In the genomic region with DNA sequence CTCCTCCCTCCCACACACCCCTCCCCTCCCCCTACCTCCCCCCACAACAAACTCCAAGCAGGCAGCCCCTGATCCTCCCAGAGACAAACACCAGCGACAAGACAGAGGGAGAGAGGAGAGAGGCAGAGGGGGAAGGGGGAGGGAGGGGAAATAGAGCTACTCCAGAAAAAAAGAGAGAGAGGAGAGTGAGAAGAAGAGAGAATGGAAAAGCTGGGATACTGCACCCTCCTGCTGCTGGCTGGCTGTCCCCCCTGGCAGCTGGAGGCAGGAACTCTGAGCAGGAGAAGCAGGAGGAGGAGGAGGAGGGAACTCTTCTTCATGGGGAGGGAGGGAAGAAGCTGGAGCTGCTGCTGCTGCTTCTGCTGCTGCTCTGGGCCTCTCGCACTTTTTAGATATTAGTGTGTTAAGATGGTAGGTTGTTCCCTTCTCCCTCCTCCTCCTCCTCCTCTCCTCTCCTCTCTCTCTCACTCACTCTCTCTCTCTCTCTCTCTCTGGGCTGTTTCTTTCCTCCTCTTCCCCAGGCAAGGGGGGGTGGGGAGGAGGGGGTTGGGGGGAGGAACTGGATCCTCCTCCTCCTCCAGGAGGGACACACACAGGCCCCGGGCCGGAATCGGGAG, we compare ENCODE assay signal across 8 cellular contexts. TPM values are rescaled to one million over a fixed set of nuclear protein-coding genes. Genes with fewer than 3 reads are reported as not detected.
DNase-seq lines count a peak whose midpoint lies in the region; ATAC-seq, FAIRE-seq and TF ChIP-seq lines count a peak whose summit lies in the region.

No MANE protein-coding gene starts in this region.

- POLR2A ChIA-PET in AG04449 (lab: Yijun Ruan, JAX), result interaction anchor here (0.6 kb wide), 1 partner anchor 9 kb away, joined by 3 read pairs; no protein-coding TSS in a partner anchor

- TF ChIP-seq CTCF in AG04449 (IDR thresholded peaks at IDR 0.05; ENCODE audit: insufficient read depth, low read length, missing control alignments), result no peak
- TF ChIP-seq CTCF in breast epithelium (IDR thresholded peaks at IDR 0.05), result no peak
- TF ChIP-seq CTCF in kidney (IDR thresholded peaks at IDR 0.05; ENCODE audit: borderline replicate concordance, extremely low read depth, insufficient read depth), result no peak
- no peak for TF ChIP-seq CTCF in spleen (IDR thresholded peaks at IDR 0.05 in 8 of 11, conservative IDR thresholded peaks at IDR 0.05 in 3 of 11)

- H3K27ac ChIP-seq in breast epithelium (peak overlapping the region; percentile 91 to 99), kidney (ENCODE audit: low read depth in 2 of 2, low read length in 2 of 2) (peak overlapping the region; percentile 79 to 87), spleen (peak overlapping the region; percentile 82 to 98 (median 96))

- H3K9ac ChIP-seq in kidney (ENCODE audit: low read length in 2 of 2), result peak overlapping the region; percentile 50 to 54

- H3K27me3 ChIP-seq in breast epithelium, result no peaks in the 10 kb centered on the region
- no peaks in the 10 kb centered on the region for H3K27me3 ChIP-seq in spleen (replicated peaks in 1 of 7)

- CTCF ChIA-PET in AG04449 (lab: Yijun Ruan, JAX), result interaction anchor here (1.1 kb wide), 1 partner anchor 156 kb away, joined by 3 read pairs; no protein-coding TSS in a partner anchor

- peak; percentile 1 for ATAC-seq in GM19035 (IDR thresholded peaks at IDR 0.05; ENCODE audit: unreplicated experiment)
- peak; percentile 56 for ATAC-seq in SK-N-SH treated with all-trans-retinoic acid at 6 μM for 48 hours
- ATAC-seq in HG02870 (IDR thresholded peaks at IDR 0.05; ENCODE audit: unreplicated experiment), result no peak

- H3K36me3 ChIP-seq in breast epithelium (no peaks in the 10 kb centered on the region), kidney (ENCODE audit: control insufficient read depth in 1 of 2, insufficient read depth in 2 of 2, low read length in 2 of 2) (no peaks in the 10 kb centered on the region), spleen (no peaks in the 10 kb centered on the region)

- H3K9me3 ChIP-seq in breast epithelium (no peaks in the 10 kb centered on the region), kidney (ENCODE audit: control insufficient read depth in 1 of 2, low read length in 2 of 2) (no peaks in the 10 kb centered on the region), spleen (no peaks in the 10 kb centered on the region)

- WGBS in spleen, 5 donors, result 0 to 1% (median 0%) methylated on average over 4 to 5 of the region's 5 CpGs

- no peak for FAIRE-seq in kidney (lab: Jason Lieb, UNC)

- H3K4me3 ChIP-seq in AG04449 (ENCODE audit: low read depth, low read length) (peak overlapping the region; percentile 64), breast epithelium (peak overlapping the region; percentile 69 to 79 (median 73)), kidney (ENCODE audit: low read length in 2 of 2) (peak overlapping the region; percentile 61 to 62), spleen (peak overlapping the region; percentile 62 to 99 (median 81))

- DNase-seq in AG04449 (ENCODE audit: low read depth, low spot score), result peak; percentile 26
- DNase-seq in M059J (ENCODE audit: low read depth), result peak; percentile 82
- DNase-seq in breast epithelium (ENCODE audit: low spot score in 2 of 2), result peak in 1 of 2 donors; percentile 42
- no peak for DNase-seq in kidney
- DNase-seq in spleen, result peak; percentile 74

- TF ChIP-seq POLR2A in breast epithelium (IDR thresholded peaks at IDR 0.05), result no peak
- no peak for TF ChIP-seq POLR2A in spleen (IDR thresholded peaks at IDR 0.05)

- H3K4me1 ChIP-seq in breast epithelium (no peaks in the 10 kb centered on the region), kidney (ENCODE audit: control insufficient read depth in 1 of 2, insufficient read depth in 1 of 2, low read depth in 1 of 2, low read length in 2 of 2) (peaks cover 4 to 5% of the 10 kb centered on the region in 2 donors), spleen (peaks cover 32 to 50% (median 45%) of the 10 kb centered on the region in 6 donors)

- intact Hi-C loops in breast epithelium (cut with DNase I; ENCODE audit: low total_unique reads) (no loop called here), kidney (cut with DNase I) (no loop called here), spleen (cut with DNase I; ENCODE audit: low total_unique reads) (loop anchor here (10.0 kb wide), 1 partner anchor 114 kb away; no protein-coding TSS in a partner anchor)

TF ChIP-seq in SK-N-SH treated with all-trans-retinoic acid at 6 μM for 48 hours, 23 proteins besides CTCF, POLR2A, EP300 and RAD21:
- TF ChIP-seq, protein P1, sequence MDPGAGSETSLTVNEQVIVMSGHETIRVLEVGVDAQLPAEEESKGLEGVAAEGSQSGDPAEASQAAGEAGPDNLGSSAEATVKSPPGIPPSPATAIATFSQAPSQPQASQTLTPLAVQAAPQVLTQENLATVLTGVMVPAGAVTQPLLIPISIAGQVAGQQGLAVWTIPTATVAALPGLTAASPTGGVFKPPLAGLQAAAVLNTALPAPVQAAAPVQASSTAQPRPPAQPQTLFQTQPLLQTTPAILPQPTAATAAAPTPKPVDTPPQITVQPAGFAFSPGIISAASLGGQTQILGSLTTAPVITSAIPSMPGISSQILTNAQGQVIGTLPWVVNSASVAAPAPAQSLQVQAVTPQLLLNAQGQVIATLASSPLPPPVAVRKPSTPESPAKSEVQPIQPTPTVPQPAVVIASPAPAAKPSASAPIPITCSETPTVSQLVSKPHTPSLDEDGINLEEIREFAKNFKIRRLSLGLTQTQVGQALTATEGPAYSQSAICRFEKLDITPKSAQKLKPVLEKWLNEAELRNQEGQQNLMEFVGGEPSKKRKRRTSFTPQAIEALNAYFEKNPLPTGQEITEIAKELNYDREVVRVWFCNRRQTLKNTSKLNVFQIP (CRISPR knock-in tag; IDR thresholded peaks at IDR 0.05; ENCODE audit: borderline replicate concordance, low read depth), result no peak
- TF ChIP-seq ARNTL (CRISPR knock-in tag; IDR thresholded peaks at IDR 0.05; ENCODE audit: borderline replicate concordance, low read depth), result no peak
- no peak for TF ChIP-seq ZNF70 (CRISPR knock-in tag; IDR thresholded peaks at IDR 0.05)
- no peak for TF ChIP-seq ESRRG (CRISPR knock-in tag; IDR thresholded peaks at IDR 0.05)
- TF ChIP-seq ISL1 (CRISPR knock-in tag; IDR thresholded peaks at IDR 0.05), result no peak
- TF ChIP-seq PPARA (CRISPR knock-in tag; IDR thresholded peaks at IDR 0.05; ENCODE audit: borderline replicate concordance), result no peak
- TF ChIP-seq OSR1 (CRISPR knock-in tag; IDR thresholded peaks at IDR 0.05), result no peak
- no peak for TF ChIP-seq ZC3H10 (CRISPR knock-in tag; IDR thresholded peaks at IDR 0.05)
- no peak for TF ChIP-seq ZNF8 (CRISPR knock-in tag; IDR thresholded peaks at IDR 0.05)
- TF ChIP-seq ZNF565 (CRISPR knock-in tag; conservative IDR thresholded peaks at IDR 0.05; ENCODE audit: low read depth), result no peak

RNA-seq across cellular contexts. Expression of gene PHF21A, which starts 0.4 kb away (rescaled TPM):
- total RNA-seq in M059J (2014; rRNA removed; shearing (Covaris generic)), result 10.6 and 19.7 TPM in 2 replicates
- total RNA-seq in breast epithelium, result 10 to 100 TPM; 23.4 to 70.8 (median 42.7) TPM
- 48.2 TPM for total RNA-seq in kidney
- 9.6 TPM for polyA plus RNA-seq in kidney (ENCODE audit: insufficient read depth, low read depth, low replicate concordance)
- total RNA-seq in spleen, result 100 to 1,000 TPM in 2 of 7 donors, 10 to 100 TPM in 5; 74.0 to 110 (median 85.3) TPM
- 10 to 100 TPM in 2 of 3 donors, 1 to 10 TPM in 1; 9.2 to 22.0 (median 12.4) TPM for polyA plus RNA-seq in spleen
